ENCODE assay signal across 10 cellular contexts in the genomic region with DNA sequence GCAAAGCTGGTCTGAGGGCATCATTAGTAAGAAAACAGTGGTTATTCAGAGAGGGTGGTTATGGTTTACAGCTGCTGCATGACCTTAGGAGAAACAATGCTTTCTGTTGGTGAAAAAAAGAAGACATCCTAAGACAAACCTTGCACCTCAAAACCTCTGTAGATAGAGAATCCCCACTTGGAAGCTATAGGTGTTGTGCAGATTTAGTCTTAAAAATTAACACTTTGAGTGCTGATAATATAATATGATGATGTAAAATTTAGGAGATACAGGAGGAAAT. TPM values are rescaled to one million over a fixed set of nuclear protein-coding genes. Genes with fewer than 3 reads are reported as not detected.
DNase-seq lines count a peak whose midpoint lies in the region; ATAC-seq and TF ChIP-seq lines count a peak whose summit lies in the region.
"Had no signal": no experiment of that assay in that cellular context is flagged by ENCODE, and none has a peak within 500 bp of the region (broad histone marks: within the 10 kb centered on the region; RNA-seq: fewer than 3 reads in every experiment).

No MANE protein-coding gene starts in this region.

- H3K4me3 Mint-ChIP-seq in CD4-positive, CD25-positive, alpha-beta regulatory T cell = peak overlapping the region; percentile 96 to 99 (median 97)
- peak overlapping the region; percentile 88 for H3K4me3 Mint-ChIP-seq in activated CD8-positive, alpha-beta T cell treated with anti-CD3 and anti-CD28 coated beads for 36 hours
- H3K4me3 Mint-ChIP-seq in naive B cell = peak overlapping the region; percentile 92 to 100 (median 97)

- H3K27ac Mint-ChIP-seq in CD4-positive, CD25-positive, alpha-beta regulatory T cell = peak overlapping the region; percentile 58 to 99 (median 98)
- peak overlapping the region; percentile 93 for H3K27ac Mint-ChIP-seq in activated CD8-positive, alpha-beta T cell treated with anti-CD3 and anti-CD28 coated beads for 36 hours
- H3K27ac Mint-ChIP-seq in naive B cell = peak overlapping the region in 5 of 6 donors; percentile 98 to 100 (median 99)

- no peaks in the 10 kb centered on the region for H3K9me3 Mint-ChIP-seq in CD4-positive, CD25-positive, alpha-beta regulatory T cell
- H3K9me3 Mint-ChIP-seq in activated CD8-positive, alpha-beta T cell treated with anti-CD3 and anti-CD28 coated beads for 36 hours = no peaks in the 10 kb centered on the region
- peaks cover 0 to 5% (median 0%) of the 10 kb centered on the region in 7 donors for H3K9me3 Mint-ChIP-seq in naive B cell

- TF ChIP-seq CTCF in HEK293 (tag by site-specific recombination; IDR thresholded peaks at IDR 0.05) = no peak
- TF ChIP-seq CTCF in activated CD8-positive, alpha-beta T cell treated with anti-CD3 and anti-CD28 coated beads for 36 hours (IDR thresholded peaks at IDR 0.05) = no peak

- peaks cover 5% of the 10 kb centered on the region for H3K27me3 Mint-ChIP-seq in CD4-positive, CD25-positive, alpha-beta regulatory T cell
- H3K27me3 Mint-ChIP-seq in activated CD8-positive, alpha-beta T cell treated with anti-CD3 and anti-CD28 coated beads for 36 hours = no peaks in the 10 kb centered on the region
- H3K27me3 Mint-ChIP-seq in naive B cell = no peaks in the 10 kb centered on the region

- no peaks in the 10 kb centered on the region for H3K27me3 ChIP-seq in CD4-positive, CD25-positive, alpha-beta regulatory T cell (ENCODE audit: control insufficient read depth, insufficient read depth, low read length)
- H3K27me3 ChIP-seq: dorsolateral prefrontal cortex had no signal

- H3K4me1 ChIP-seq in CD4-positive, CD25-positive, alpha-beta regulatory T cell (ENCODE audit: control insufficient read depth, insufficient read depth, low read length, poor library complexity, severe bottlenecking) = peaks cover 72% of the 10 kb centered on the region
- no peaks in the 10 kb centered on the region; the same call in 1 of the 2 replicates for H3K4me1 ChIP-seq in HEK293 (ENCODE audit: control insufficient read depth, insufficient read depth, low read length)

- H3K27ac ChIP-seq in CD4-positive, CD25-positive, alpha-beta regulatory T cell (ENCODE audit: insufficient read depth, low read length, poor library complexity, severe bottlenecking) = peak overlapping the region; percentile 90
- no peak overlapping the region for H3K27ac ChIP-seq in HEK293 (ENCODE audit: extremely low read depth, low read depth, low read length)

- H3K36me3 Mint-ChIP-seq in CD4-positive, CD25-positive, alpha-beta regulatory T cell = peaks cover 5% of the 10 kb centered on the region
- H3K36me3 Mint-ChIP-seq in activated CD8-positive, alpha-beta T cell treated with anti-CD3 and anti-CD28 coated beads for 36 hours (ENCODE audit: low read depth) = peaks cover 36% of the 10 kb centered on the region
- peaks cover 0 to 6% of the 10 kb centered on the region in 2 donors for H3K36me3 Mint-ChIP-seq in naive B cell

- POLR2A ChIA-PET in HEK293 (lab: Yijun Ruan, JAX) = interaction anchor here (1.7 kb wide), 1 partner anchor 19 kb away, joined by 9 read pairs; no protein-coding TSS in a partner anchor
- POLR2A ChIA-PET in activated CD8-positive, alpha-beta T cell treated with anti-CD3 and anti-CD28 coated beads for 36 hours (lab: Charles Lee) = interaction anchor here (0.6 to 1.1 kb wide), 2 partner anchors 411 to 1566 kb away, joined by 3 read pairs; partner anchors contain the start of gene TTC1

- CTCF ChIA-PET in HEK293 (lab: Yijun Ruan, JAX) = interaction anchor here (8.8 kb wide), 1 partner anchor 18 kb away, joined by 56 read pairs; no protein-coding TSS in a partner anchor
- CTCF ChIA-PET in activated CD8-positive, alpha-beta T cell treated with anti-CD3 and anti-CD28 coated beads for 36 hours (lab: Charles Lee) = interaction anchor here (0.7 to 8.9 kb wide), 2 partner anchors 18 to 34 kb away, joined by 4 to 107 read pairs; no protein-coding TSS in a partner anchor

- intact Hi-C loops in activated CD8-positive, alpha-beta T cell treated with anti-CD3 and anti-CD28 coated beads for 36 hours (cut with micrococcal nuclease) = no loop called here

- H3K4me3 ChIP-seq in CD4-positive, CD25-positive, alpha-beta regulatory T cell (ENCODE audit: low read depth, low read length) = peak overlapping the region; percentile 90
- H3K4me3 ChIP-seq in HEK293 (ENCODE audit: low read depth, low read length) = no peak overlapping the region

- H3K9me3 ChIP-seq in CD4-positive, CD25-positive, alpha-beta regulatory T cell (ENCODE audit: control insufficient read depth in 2 of 2, low read length in 2 of 2) = no peaks in the 10 kb centered on the region
- no peaks in the 10 kb centered on the region for H3K9me3 ChIP-seq in HEK293 (ENCODE audit: control insufficient read depth, insufficient read depth, low read depth, low read length)

- no peak for ATAC-seq in CD4-positive, CD25-positive, alpha-beta regulatory T cell (ENCODE audit: low read depth in 2 of 2)
- no peak for ATAC-seq in activated CD8-positive, alpha-beta T cell treated with anti-CD3 and anti-CD28 coated beads for 36 hours
- ATAC-seq in naive B cell (ENCODE audit: low read depth in 2 of 2) = no peak
- ATAC-seq in HG02759 (IDR thresholded peaks at IDR 0.05; ENCODE audit: unreplicated experiment) = no peak
- no peak for ATAC-seq in HG03354 (IDR thresholded peaks at IDR 0.05; ENCODE audit: poor library complexity, severe bottlenecking, unreplicated experiment)
- ATAC-seq in GM19035 (IDR thresholded peaks at IDR 0.05; ENCODE audit: unreplicated experiment) = no peak
- ATAC-seq: HCT116 had no signal

- peaks cover 2% of the 10 kb centered on the region for H3K36me3 ChIP-seq in CD4-positive, CD25-positive, alpha-beta regulatory T cell (ENCODE audit: control insufficient read depth, insufficient read depth, low read length)
- peaks cover 8 to 29% of the 10 kb centered on the region in 2 experiments for H3K36me3 ChIP-seq in HEK293 (ENCODE audit: control insufficient read depth in 2 of 2, insufficient read depth in 1 of 2, low read length in 2 of 2)

- H3K4me1 Mint-ChIP-seq in CD4-positive, CD25-positive, alpha-beta regulatory T cell = peaks cover 57 to 96% (median 78%) of the 10 kb centered on the region in 4 donors
- peaks cover 62% of the 10 kb centered on the region for H3K4me1 Mint-ChIP-seq in activated CD8-positive, alpha-beta T cell treated with anti-CD3 and anti-CD28 coated beads for 36 hours (ENCODE audit: low read depth)
- H3K4me1 Mint-ChIP-seq in naive B cell = peaks cover 54 to 76% (median 69%) of the 10 kb centered on the region in 3 donors

- no peak for DNase-seq in CD4-positive, CD25-positive, alpha-beta regulatory T cell
- DNase-seq in activated CD8-positive, alpha-beta T cell treated with anti-CD3 and anti-CD28 coated beads for 36 hours = no peak
- DNase-seq in naive B cell (no peak), GF-D8 (lab: John Stamatoyannopoulos, UW) (no peak)
- DNase-seq: dorsolateral prefrontal cortex had no signal

TF ChIP-seq in HEK293, 187 proteins besides CTCF, POLR2A, EP300 and RAD21:
- TF ChIP-seq ZNF335 (tag by site-specific recombination; conservative IDR thresholded peaks at IDR 0.05) (no peak), ZBTB17 (tag by site-specific recombination; IDR thresholded peaks at IDR 0.05) (peak; percentile 73), ZNF169 (tag by site-specific recombination; IDR thresholded peaks at IDR 0.05) (no peak), ZNF624 (tag by site-specific recombination; IDR thresholded peaks at IDR 0.05) (no peak)
TF ChIP-seq in HEK293: peak in this region for 1.

RNA-seq across cellular contexts. Expression of gene PTTG1, which starts 1.4 kb away (rescaled TPM):
- total RNA-seq in CD4-positive, CD25-positive, alpha-beta regulatory T cell = 44.5 TPM
- 100 to 1,000 TPM in 3 of 4 donors, 10 to 100 TPM in 1; 87.8 to 148 (median 108) TPM for polyA plus RNA-seq in CD4-positive, CD25-positive, alpha-beta regulatory T cell
- total RNA-seq in activated CD8-positive, alpha-beta T cell treated with anti-CD3 and anti-CD28 coated beads for 36 hours = 100 to 1,000 TPM; 132 to 139 TPM
- 10 to 100 TPM in 5 of 6 donors, 1 to 10 TPM in 1; 2.6 to 17.2 (median 12.2) TPM for polyA plus RNA-seq in naive B cell (ENCODE audit: low read depth in 6 of 6)

RNA-seq across cellular contexts. Expression of gene SLU7, which starts 1.4 kb away (rescaled TPM):
- 106 TPM for total RNA-seq in CD4-positive, CD25-positive, alpha-beta regulatory T cell
- polyA plus RNA-seq in CD4-positive, CD25-positive, alpha-beta regulatory T cell = 100 to 1,000 TPM in 2 of 4 donors, 10 to 100 TPM in 2; 69.8 to 115 (median 93.3) TPM
- 10 to 100 TPM; 38.4 to 40.9 TPM for total RNA-seq in activated CD8-positive, alpha-beta T cell treated with anti-CD3 and anti-CD28 coated beads for 36 hours
- polyA plus RNA-seq in naive B cell (ENCODE audit: low read depth in 6 of 6) = 100 to 1,000 TPM in 2 of 6 donors, 10 to 100 TPM in 4; 83.6 to 115 (median 94.8) TPM

RNA-seq across cellular contexts. Expression of gene FAM200C, which starts 20.4 kb away (rescaled TPM):
- not detected for total RNA-seq in CD4-positive, CD25-positive, alpha-beta regulatory T cell
- polyA plus RNA-seq in CD4-positive, CD25-positive, alpha-beta regulatory T cell = under 1 TPM; 0.17 to 0.37 (median 0.35) TPM
- under 1 TPM; 0.83 to 0.97 TPM for total RNA-seq in activated CD8-positive, alpha-beta T cell treated with anti-CD3 and anti-CD28 coated beads for 36 hours
- under 1 TPM in 4 of 6 donors, not detected in 2; 0.22 to 0.53 (median 0.39) TPM for polyA plus RNA-seq in naive B cell (ENCODE audit: low read depth in 6 of 6)

RNA-seq across cellular contexts. Expression of gene C1QTNF2, which starts 49.8 kb away (rescaled TPM):
- total RNA-seq in CD4-positive, CD25-positive, alpha-beta regulatory T cell = not detected
- polyA plus RNA-seq in CD4-positive, CD25-positive, alpha-beta regulatory T cell = not detected
- total RNA-seq in activated CD8-positive, alpha-beta T cell treated with anti-CD3 and anti-CD28 coated beads for 36 hours = not detected
- polyA plus RNA-seq in naive B cell (ENCODE audit: low read depth in 6 of 6) = not detected
